Comparison of ENCODE assay signal across 3 cellular contexts in genomic region chr4:174935607-174936006, GRCh38.
A peak's percentile ranks its signal among the peaks of the same experiment; 100 is the strongest.
TF ChIP-seq lines count a peak whose summit lies in the region.

No MANE protein-coding gene starts in this region.

TF ChIP-seq in HepG2, 621 proteins besides CTCF, POLR2A, EP300 and RAD21:
- TF ChIP-seq ZNF558 (CRISPR knock-in tag; IDR thresholded peaks at IDR 0.05; ENCODE audit: borderline replicate concordance): no peak
- TF ChIP-seq MAFF (IDR thresholded peaks at IDR 0.05; ENCODE audit: low read depth, low read length): peak; percentile 67
- TF ChIP-seq MAFK (conservative IDR thresholded peaks at IDR 0.05 in 1 of 2, IDR thresholded peaks at IDR 0.05 in 1 of 2; ENCODE audit: low read length in 2 of 2): peak; percentile 42 to 85; a peak in 2 of 4 replicates

TF ChIP-seq in IMR-90, 13 proteins besides CTCF, POLR2A, EP300 and RAD21:
- no peak for TF ChIP-seq CEBPB (IDR thresholded peaks at IDR 0.05; ENCODE audit: low read depth, low read length)
- TF ChIP-seq RCOR1 (IDR thresholded peaks at IDR 0.05; ENCODE audit: insufficient replicate concordance, low read length): no peak
- TF ChIP-seq BHLHE40 (IDR thresholded peaks at IDR 0.05; ENCODE audit: low read depth, low read length): no peak
- peak; percentile 77 for TF ChIP-seq MAFK (IDR thresholded peaks at IDR 0.05; ENCODE audit: low read depth, low read length)
- no peak for TF ChIP-seq SMC3 (IDR thresholded peaks at IDR 0.05; ENCODE audit: low read depth, low read length)

TF ChIP-seq in K562, 482 proteins besides CTCF, POLR2A, EP300 and RAD21:
- no peak for TF ChIP-seq MTF1 (CRISPR knock-in tag; IDR thresholded peaks at IDR 0.05; ENCODE audit: borderline replicate concordance)
- TF ChIP-seq ARID1B (IDR thresholded peaks at IDR 0.05): no peak
- no peak for TF ChIP-seq BMI1 (IDR thresholded peaks at IDR 0.05; ENCODE audit: low read length)
- TF ChIP-seq ZNF124 (CRISPR knock-in tag; IDR thresholded peaks at IDR 0.05): no peak
- TF ChIP-seq MAFK (IDR thresholded peaks at IDR 0.05; ENCODE audit: low read length): peak; percentile 27; the same call in 1 of the 2 replicates
- no peak for TF ChIP-seq HMG20B (CRISPR knock-in tag; IDR thresholded peaks at IDR 0.05)
- no peak for TF ChIP-seq ZNF354B (CRISPR knock-in tag; IDR thresholded peaks at IDR 0.05)
- TF ChIP-seq MAFG (tag; conservative IDR thresholded peaks at IDR 0.05): 0 out of 2 replicates have a peak, but pooled peaks have one; percentile 22
- peak; percentile 37 for TF ChIP-seq MAFF (IDR thresholded peaks at IDR 0.05; ENCODE audit: low read length)
- TF ChIP-seq ZNF316 (IDR thresholded peaks at IDR 0.05): 0 out of 2 replicates have a peak, but pooled peaks have one; percentile 25
- TF ChIP-seq, protein P1, sequence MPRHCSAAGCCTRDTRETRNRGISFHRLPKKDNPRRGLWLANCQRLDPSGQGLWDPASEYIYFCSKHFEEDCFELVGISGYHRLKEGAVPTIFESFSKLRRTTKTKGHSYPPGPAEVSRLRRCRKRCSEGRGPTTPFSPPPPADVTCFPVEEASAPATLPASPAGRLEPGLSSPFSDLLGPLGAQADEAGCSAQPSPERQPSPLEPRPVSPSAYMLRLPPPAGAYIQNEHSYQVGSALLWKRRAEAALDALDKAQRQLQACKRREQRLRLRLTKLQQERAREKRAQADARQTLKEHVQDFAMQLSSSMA (CRISPR knock-in tag; IDR thresholded peaks at IDR 0.05): no peak
- no peak for TF ChIP-seq CBX8 (IDR thresholded peaks at IDR 0.05; ENCODE audit: borderline replicate concordance, extremely low read depth, low read depth, low read length, poor library complexity, severe bottlenecking)
- no peak for TF ChIP-seq ZNF253 (CRISPR knock-in tag; conservative IDR thresholded peaks at IDR 0.05)
